ENCODE assay signal across 1 cellular context in genomic region chr7:41573017-41573416, GRCh38.
TF ChIP-seq lines count a peak whose summit lies in the region.

No MANE protein-coding gene starts in this region.

TF ChIP-seq in HepG2, 621 proteins besides CTCF, POLR2A, EP300 and RAD21 (continued from another document):
- no peak for TF ChIP-seq E2F5 (CRISPR knock-in tag; conservative IDR thresholded peaks at IDR 0.05)
- TF ChIP-seq GATA4 (IDR thresholded peaks at IDR 0.05; ENCODE audit: borderline replicate concordance, low read depth), result no peak
- TF ChIP-seq SAP130 (CRISPR knock-in tag; IDR thresholded peaks at IDR 0.05; ENCODE audit: low read depth), result 0 out of 2 replicates have a peak, but pooled peaks have one; percentile 12
- TF ChIP-seq ZNF20 (CRISPR knock-in tag; IDR thresholded peaks at IDR 0.05), result no peak
- no peak for TF ChIP-seq NAIF1 (CRISPR knock-in tag; IDR thresholded peaks at IDR 0.05; ENCODE audit: borderline replicate concordance)
- no peak for TF ChIP-seq ESRRA (CRISPR knock-in tag; IDR thresholded peaks at IDR 0.05; ENCODE audit: low read depth)
- TF ChIP-seq ZNF513 (CRISPR knock-in tag; conservative IDR thresholded peaks at IDR 0.05), result no peak
- no peak for TF ChIP-seq ZMAT3 (CRISPR knock-in tag; conservative IDR thresholded peaks at IDR 0.05)
- no peak for TF ChIP-seq REST (IDR thresholded peaks at IDR 0.05; ENCODE audit: borderline replicate concordance in 1 of 2, low read depth in 1 of 2, low read length in 2 of 2)
- no peak for TF ChIP-seq ZNF263 (CRISPR knock-in tag; IDR thresholded peaks at IDR 0.05)
- peak; percentile 26; the same call in 1 of the 2 replicates for TF ChIP-seq HOMEZ (CRISPR knock-in tag; IDR thresholded peaks at IDR 0.05; ENCODE audit: low read depth)
- TF ChIP-seq SOX5 (CRISPR knock-in tag; IDR thresholded peaks at IDR 0.05; ENCODE audit: borderline replicate concordance), result peak; percentile 21; the same call in 1 of the 2 replicates
- TF ChIP-seq WIZ (CRISPR knock-in tag; IDR thresholded peaks at IDR 0.05), result no peak
- TF ChIP-seq BORCS8-MEF2B (CRISPR knock-in tag; IDR thresholded peaks at IDR 0.05), result no peak
- TF ChIP-seq ZNF274 (CRISPR knock-in tag; IDR thresholded peaks at IDR 0.05), result no peak
- no peak for TF ChIP-seq SKI (IDR thresholded peaks at IDR 0.05; ENCODE audit: partially characterized antibody)
- no peak for TF ChIP-seq ISL2 (CRISPR knock-in tag; IDR thresholded peaks at IDR 0.05)
- no peak for TF ChIP-seq ZNF672 (CRISPR knock-in tag; IDR thresholded peaks at IDR 0.05)
- no peak for TF ChIP-seq STAT5B (CRISPR knock-in tag; IDR thresholded peaks at IDR 0.05)
- no peak for TF ChIP-seq NR2F2 (IDR thresholded peaks at IDR 0.05; ENCODE audit: borderline replicate concordance, low read depth)
- no peak for TF ChIP-seq ZSCAN22 (CRISPR knock-in tag; IDR thresholded peaks at IDR 0.05)
- TF ChIP-seq FOXA3 (CRISPR knock-in tag; IDR thresholded peaks at IDR 0.05), result peak; percentile 20; the same call in 1 of the 2 replicates
